8 cellular contexts compared by ENCODE assay signal in genomic region chr10:87327963-87328362, GRCh38. TPM values are rescaled to one million over a fixed set of nuclear protein-coding genes. Genes with fewer than 3 reads are reported as not detected.
DNase-seq lines count a peak whose midpoint lies in the region; TF ChIP-seq lines count a peak whose summit lies in the region.
"Not testable (repeated sequence)": the region's sequence is repeated elsewhere in the genome, so short reads cannot be mapped to it uniquely, and the experiment has no call there.
"Had no signal": no experiment of that assay in that cellular context is flagged by ENCODE, and none has a peak within 500 bp of the region (broad histone marks: within the 10 kb centered on the region; RNA-seq: fewer than 3 reads in every experiment).

No MANE protein-coding gene starts in this region.

- not testable (repeated sequence) for H3K4me3 ChIP-seq in AG09309 (ENCODE audit: control insufficient read depth, low read depth, low read length); adipocyte (ENCODE audit: low read length); fibroblast of pulmonary artery (replicated peaks; ENCODE audit: low read depth, low read length)
- H3K4me3 ChIP-seq in GM23248 = peak overlapping the region; percentile 33; the same call in 1 of the 2 replicates

- in situ Hi-C loops in GM23248 (cut with MboI) = not testable (repeated sequence)

- peaks cover 14% of the 10 kb centered on the region for H3F3A ChIP-seq in GM23248 (ENCODE audit: insufficient read depth)

- H3K27me3 ChIP-seq in GM23248 (replicated peaks; ENCODE audit: insufficient read depth); adipocyte (replicated peaks; ENCODE audit: control insufficient read depth, insufficient read depth, low read length): not testable (repeated sequence)

- peaks cover 20% of the 10 kb centered on the region for H3K4me1 ChIP-seq in GM23248 (ENCODE audit: insufficient read depth)
- H3K4me1 ChIP-seq in adipocyte (ENCODE audit: control insufficient read depth, insufficient read depth, low read length) = not testable (repeated sequence)

- H4K20me1 ChIP-seq in GM23248 (ENCODE audit: insufficient read depth) = not testable (repeated sequence)

- peak overlapping the region; percentile 44 for H3K4me2 ChIP-seq in GM23248 (ENCODE audit: unreplicated experiment)

- H3K36me3 ChIP-seq in GM23248 (ENCODE audit: low read depth); adipocyte (ENCODE audit: control insufficient read depth, insufficient read depth, low read length, severe bottlenecking): not testable (repeated sequence)

- peaks cover 36% of the 10 kb centered on the region for H3K79me2 ChIP-seq in GM23248 (ENCODE audit: insufficient read depth)

- not testable (repeated sequence) for H3K9me3 ChIP-seq in GM23248 (ENCODE audit: low read depth); adipocyte (ENCODE audit: control insufficient read depth, low read length)

- not testable (repeated sequence) for H3K36me3 Mint-ChIP-seq in chondrocyte (ENCODE audit: low read depth); mesothelial cell of epicardium

- peak; percentile 3 for DNase-seq in AG09309 (ENCODE audit: low read depth)
- DNase-seq in GM23248 = peak; percentile 34
- peak; percentile 12 for DNase-seq in M059J (ENCODE audit: low read depth)
- peak; percentile 22 for DNase-seq in adipocyte (ENCODE audit: low read depth)
- not testable (repeated sequence) for DNase-seq in chondrocyte (ENCODE audit: low spot score); mesothelial cell of epicardium (ENCODE audit: low spot score in 2 of 2, unreplicated experiment in 2 of 2)
- DNase-seq in fibroblast of pulmonary artery (ENCODE audit: low read depth) = peak; percentile 4

- not testable (repeated sequence) for H3K9me3 Mint-ChIP-seq in chondrocyte (ENCODE audit: low read depth); mesothelial cell of epicardium

- not testable (repeated sequence) for H3K9me2 ChIP-seq in GM23248 (ENCODE audit: insufficient read depth)

- H3K9ac ChIP-seq in GM23248 = peak overlapping the region; percentile 48
- H3K9ac ChIP-seq in adipocyte (ENCODE audit: low read length) = not testable (repeated sequence)

- H3K27ac ChIP-seq in GM23248 = peak overlapping the region; percentile 55

- 83 to 86% methylated on average over 1 of the region's 1 CpG for WGBS in GM23248 (ENCODE audit: low coverage in 1 of 2, low lambda C conversion rate in 2 of 2, missing lambda C conversion rate in 2 of 2), 2 experiments

- not testable (repeated sequence) for TF ChIP-seq CTCF in AG09309 (IDR thresholded peaks at IDR 0.05; ENCODE audit: control insufficient read depth, insufficient read depth, low read depth, low read length, missing control alignments); chondrocyte (IDR thresholded peaks at IDR 0.05); fibroblast of pulmonary artery (IDR thresholded peaks at IDR 0.05; ENCODE audit: low read length, missing control alignments); mesothelial cell of epicardium (IDR thresholded peaks at IDR 0.05; ENCODE audit: unreplicated experiment)

- H3K4me3 Mint-ChIP-seq in chondrocyte (ENCODE audit: unreplicated experiment); mesothelial cell of epicardium: not testable (repeated sequence)

- H3K27ac Mint-ChIP-seq in chondrocyte (ENCODE audit: unreplicated experiment) (peak overlapping the region; percentile 78), mesothelial cell of epicardium (peak overlapping the region; percentile 57)

- H3K27me3 Mint-ChIP-seq in chondrocyte (ENCODE audit: low read depth); mesothelial cell of epicardium (ENCODE audit: low read depth): not testable (repeated sequence)

- H3K4me1 Mint-ChIP-seq in chondrocyte (ENCODE audit: low read depth) (peaks cover 11% of the 10 kb centered on the region), mesothelial cell of epicardium (peaks cover 10% of the 10 kb centered on the region)

- not testable (repeated sequence) for H2AFZ ChIP-seq in GM23248

RNA-seq across cellular contexts. Expression of gene NUTM2D, which starts 29.6 kb away (rescaled TPM):
- total RNA-seq in GM23248 (2014; rRNA removed; shearing (Covaris generic)) = 0.65 and 2.3 TPM in 2 replicates
- 0.06 and 0.18 TPM in 2 replicates for polyA plus RNA-seq in GM23248 (2016; fragmentation: Nextera tagmentation; extraction: Ambion mirVana)
- 0.59 and 3.2 TPM in 2 replicates for total RNA-seq in M059J (2014; rRNA removed; shearing (Covaris generic))
- 3.2 to 8.3 TPM (median 3.7 TPM) in 3 replicates for total RNA-seq in chondrocyte
- 10.1 to 11.2 TPM (median 11.0 TPM) in 3 replicates for total RNA-seq in mesothelial cell of epicardium
- polyA plus RNA-seq: CD8-positive, alpha-beta memory T cell had no signal
